21 cellular contexts compared by ENCODE assay signal in genomic region chr12:3437986-3438385, GRCh38. TPM values are rescaled to one million over a fixed set of nuclear protein-coding genes. Genes with fewer than 3 reads are reported as not detected.
A peak's percentile ranks its signal among the peaks of the same experiment; 100 is the strongest.
DNase-seq lines count a peak whose midpoint lies in the region; ATAC-seq and TF ChIP-seq lines count a peak whose summit lies in the region.
"Had no signal": no experiment of that assay in that cellular context is flagged by ENCODE, and none has a peak within 500 bp of the region (broad histone marks: within the 10 kb centered on the region; RNA-seq: fewer than 3 reads in every experiment).

No MANE protein-coding gene starts in this region.

- peak overlapping the region; percentile 67 for H3K18ac ChIP-seq in neuronal stem cell (ENCODE audit: low read length)

- H3K4me3 ChIP-seq in RWPE2 (ENCODE audit: severe bottlenecking): no peak overlapping the region
- H3K4me3 ChIP-seq in endodermal cell (ENCODE audit: low read length): no peak overlapping the region
- H3K4me3 ChIP-seq in neuronal stem cell (ENCODE audit: low read length in 2 of 2): no peak overlapping the region
- H3K4me3 ChIP-seq: GM12878, GM23248, HAP-1 had no signal

- no peak overlapping the region for H4K8ac ChIP-seq in neuronal stem cell (ENCODE audit: low read depth, low read length)

- no peak for ATAC-seq in RWPE2 (ENCODE audit: low read depth)
- no peak for ATAC-seq in GM18907 (IDR thresholded peaks at IDR 0.05; ENCODE audit: unreplicated experiment)
- ATAC-seq: GM12878 had no signal

- DNase-seq in RWPE2 (ENCODE audit: low spot score): peak; percentile 47
- DNase-seq in endodermal cell: peak; percentile 39
- no peak for DNase-seq in neuronal stem cell (ENCODE audit: low spot score)
- no peak for DNase-seq in activated T-cell treated with anti-CD3 and anti-CD28 coated beads, Interleukin-2, amount 50 U/mL, for 48 hours
- no peak for DNase-seq in RPMI8226
- no peak for DNase-seq in NCI-H446 (lab: John Stamatoyannopoulos, UW)
- DNase-seq: C1 segment of cervical spinal cord; Caco-2; CD4-positive, alpha-beta memory T cell; DMS 273 treated with DMSO at 0.1 percent for 48 hours; DMS79; EL; GDM1; GM23248; HFFc6 had no signal

- peak overlapping the region; percentile 31 for H3K14ac ChIP-seq in neuronal stem cell (ENCODE audit: low read length)

- H3K4ac ChIP-seq in neuronal stem cell (ENCODE audit: low read length): no peak overlapping the region

- H3K4me1 ChIP-seq in RWPE2 (ENCODE audit: insufficient read depth, poor library complexity, severe bottlenecking) (no peaks in the 10 kb centered on the region), endodermal cell (ENCODE audit: control insufficient read depth, insufficient read depth, low read length) (no peaks in the 10 kb centered on the region), neuronal stem cell (ENCODE audit: control insufficient read depth in 2 of 2, insufficient read depth in 1 of 2, low read depth in 1 of 2, low read length in 2 of 2) (peaks cover 0 to 2% of the 10 kb centered on the region in 2 donors)
- H3K4me1 ChIP-seq: Caco-2, HAP-1 had no signal

- no peak overlapping the region for H2BK5ac ChIP-seq in neuronal stem cell (ENCODE audit: low read length)

- H3K36me3 ChIP-seq in RWPE2 (ENCODE audit: low read depth): no peaks in the 10 kb centered on the region
- no peaks in the 10 kb centered on the region for H3K36me3 ChIP-seq in endodermal cell (ENCODE audit: control insufficient read depth, insufficient read depth, low read length)
- H3K36me3 ChIP-seq in neuronal stem cell (replicated peaks in 1 of 2; ENCODE audit: control insufficient read depth in 2 of 2, insufficient read depth in 2 of 2, low read length in 2 of 2): no peaks in the 10 kb centered on the region
- H3K36me3 ChIP-seq: HAP-1 had no signal

- no peak overlapping the region for H3K27ac Mint-ChIP-seq in endodermal cell
- H3K27ac Mint-ChIP-seq: CD4-positive, alpha-beta memory T cell; HFFc6 had no signal

- no peaks in the 10 kb centered on the region for H3K9me3 ChIP-seq in RWPE2 (ENCODE audit: severe bottlenecking)
- H3K9me3 ChIP-seq in endodermal cell (ENCODE audit: control insufficient read depth, low read length): no peaks in the 10 kb centered on the region
- H3K9me3 ChIP-seq in neuronal stem cell (replicated peaks in 1 of 2; ENCODE audit: control insufficient read depth in 2 of 2, insufficient read depth in 1 of 2, low read depth in 1 of 2, low read length in 2 of 2): no peaks in the 10 kb centered on the region
- H3K9me3 ChIP-seq: Caco-2, HAP-1 had no signal

- peak overlapping the region; percentile 61 for H3K23ac ChIP-seq in neuronal stem cell (ENCODE audit: low read depth, low read length, poor library complexity)

- no peaks in the 10 kb centered on the region for H3K9me3 Mint-ChIP-seq in endodermal cell
- H3K9me3 Mint-ChIP-seq: CD4-positive, alpha-beta memory T cell; HFFc6 had no signal

- H3K27me3 ChIP-seq in RWPE2 (ENCODE audit: insufficient read depth, poor library complexity, severe bottlenecking) (no peaks in the 10 kb centered on the region), endodermal cell (ENCODE audit: control insufficient read depth, insufficient read depth, low read length, poor library complexity, severe bottlenecking) (no peaks in the 10 kb centered on the region), neuronal stem cell (ENCODE audit: control insufficient read depth in 3 of 3, insufficient read depth in 3 of 3, low read depth in 1 of 3, low read length in 3 of 3) (peaks cover 0 to 10% (median 0%) of the 10 kb centered on the region in 3 experiments)

- H3K27me3 Mint-ChIP-seq in endodermal cell (ENCODE audit: insufficient read depth): no peaks in the 10 kb centered on the region

- H3K9ac ChIP-seq in endodermal cell (ENCODE audit: extremely low read depth, low read length, poor library complexity, severe bottlenecking): no peak overlapping the region
- H3K9ac ChIP-seq in neuronal stem cell (ENCODE audit: low read depth, low read length, poor library complexity): no peak overlapping the region
- H3K9ac ChIP-seq: GM23248 had no signal

- no peak overlapping the region for H2AK5ac ChIP-seq in neuronal stem cell (ENCODE audit: low read depth, low read length)

- no peak overlapping the region for H3K4me3 Mint-ChIP-seq in endodermal cell
- H3K4me3 Mint-ChIP-seq: CD4-positive, alpha-beta memory T cell; HFFc6 had no signal

- no peak overlapping the region for H2BK12ac ChIP-seq in neuronal stem cell (ENCODE audit: low read length)

- H3K4me1 Mint-ChIP-seq in endodermal cell: peaks cover 13% of the 10 kb centered on the region

- H2AFZ ChIP-seq in neuronal stem cell (ENCODE audit: low read length): no peak overlapping the region
- H2AFZ ChIP-seq: GM23248 had no signal

- H3K27ac ChIP-seq in RWPE2 (ENCODE audit: poor library complexity, severe bottlenecking) (no peak overlapping the region), endodermal cell (ENCODE audit: low read depth, low read length) (no peak overlapping the region), neuronal stem cell (replicated peaks; ENCODE audit: low read length) (no peak overlapping the region)
- H3K27ac ChIP-seq: GM23248 had no signal

- no peak for TF ChIP-seq CTCF in RWPE2 (IDR thresholded peaks at IDR 0.05; ENCODE audit: poor library complexity, severe bottlenecking)
- no peak for TF ChIP-seq CTCF in endodermal cell (conservative IDR thresholded peaks at IDR 0.05)

- no peak overlapping the region for H2BK120ac ChIP-seq in neuronal stem cell (ENCODE audit: low read depth, low read length)

- H4K91ac ChIP-seq in neuronal stem cell (ENCODE audit: low read depth, low read length, poor library complexity): no peak overlapping the region

- H3K36me3 Mint-ChIP-seq in endodermal cell (ENCODE audit: low read depth): no peaks in the 10 kb centered on the region
- H3K36me3 Mint-ChIP-seq: CD4-positive, alpha-beta memory T cell had no signal

- 93 to 100% methylated on average over 6 to 9 of the region's 9 CpGs for WGBS in endodermal cell (ENCODE audit: insufficient coverage in 1 of 2, insufficient read length in 1 of 2), 2 experiments
- WGBS in neuronal stem cell (ENCODE audit: extremely low coverage in 2 of 2, insufficient read length in 2 of 2, insufficient replicate concordance in 1 of 2), 2 donors: no CpG with 5 or more reads among the region's 9 CpGs

- H2BK15ac ChIP-seq in neuronal stem cell (ENCODE audit: low read length): peak overlapping the region; percentile 51

- no peak overlapping the region for H3K4me2 ChIP-seq in neuronal stem cell (ENCODE audit: insufficient read depth, low read length, poor library complexity, severe bottlenecking)

- no peaks in the 10 kb centered on the region for H3K79me1 ChIP-seq in neuronal stem cell (ENCODE audit: low read depth, low read length)

RNA-seq across cellular contexts. Expression of gene PRMT8, which starts 53.0 kb away (rescaled TPM):
- under 1 TPM; 0.29 to 0.42 TPM for total RNA-seq in endodermal cell
- 5.3 TPM for polyA plus RNA-seq in endodermal cell (2013, experiment 1 of 2)
- polyA plus RNA-seq in endodermal cell (2013, experiment 2 of 2): 4.7 TPM
- polyA plus RNA-seq in neuronal stem cell (2013, experiment 1 of 2): 0.93 TPM
- 0.86 TPM for polyA plus RNA-seq in neuronal stem cell (2013, experiment 2 of 2)
- total RNA-seq: A172; Caco-2; CD4-positive, alpha-beta memory T cell; GM12878; GM23248; H4; HFFc6 had no signal
- polyA plus RNA-seq: BJ; CD4-positive, alpha-beta memory T cell; GM12878; GM23248 had no signal

Comparison
In these comparisons a context has a peak if more than half of its experiments do, and no peak if none do; other contexts are left out.
1. DNase-seq: peak in RWPE2 (single experiment) and endodermal cell (single experiment); none in neuronal stem cell (single experiment), activated T-cell treated with anti-CD3 and anti-CD28 coated beads, Interleukin-2, amount 50 U/mL, for 48 hours (0 of 2), RPMI8226 (single experiment) and NCI-H446 (0 of 2).